Comparison of ENCODE assay signal across 11 cellular contexts in genomic region chr5:178208540-178209227, GRCh38. TPM values are rescaled to one million over a fixed set of nuclear protein-coding genes. Genes with fewer than 3 reads are reported as not detected.
DNase-seq lines count a peak whose midpoint lies in the region; ATAC-seq and TF ChIP-seq lines count a peak whose summit lies in the region.
"Had no signal": no experiment of that assay in that cellular context is flagged by ENCODE, and none has a peak within 500 bp of the region (broad histone marks: within the 10 kb centered on the region; RNA-seq: fewer than 3 reads in every experiment).

No MANE protein-coding gene starts in this region.

- H3K36me3 ChIP-seq in DND-41 (ENCODE audit: insufficient read depth, low read length) (peaks cover 84% of the 10 kb centered on the region), Peyer's patch (peaks cover 0 to 69% (median 0%) of the 10 kb centered on the region in 3 donors)

- H3K4me1 ChIP-seq in DND-41 (ENCODE audit: insufficient read depth, low read length) (peaks cover 40% of the 10 kb centered on the region), Peyer's patch (peaks cover 3 to 64% (median 18%) of the 10 kb centered on the region in 4 donors)

- no peaks in the 10 kb centered on the region for H3K9me3 ChIP-seq in DND-41 (ENCODE audit: insufficient read depth, low read length, severe bottlenecking)
- H3K9me3 ChIP-seq in Peyer's patch: no peaks in the 10 kb centered on the region
- H3K9me3 ChIP-seq: testis had no signal

- no peak for DNase-seq in DND-41
- DNase-seq in Peyer's patch: peak in 1 of 3 donors; percentile 27
- no peak for DNase-seq in fibroblast of villous mesenchyme (ENCODE audit: low read depth)
- no peak for DNase-seq in NOMO-1 treated with dmso at 0.1 percent for 144 hours (lab: John Stamatoyannopoulos, UW; ENCODE audit: unreplicated experiment)
- DNase-seq in lower leg skin (ENCODE audit: low spot score in 2 of 2): no peak
- DNase-seq in stimulated activated CD4-positive, alpha-beta T cell treated with anti-CD3 and anti-CD28 coated beads, Interleukin-15, amount 100 ng/mL, for 24 hours: no peak
- DNase-seq: midbrain, NCI-H2029, testis had no signal

- intact Hi-C loops in lower leg skin (cut with DNase I; ENCODE audit: low total_unique reads): no loop called here

- TF ChIP-seq CTCF in 22Rv1 (IDR thresholded peaks at IDR 0.05) (no peak), DND-41 (IDR thresholded peaks at IDR 0.05; ENCODE audit: borderline replicate concordance, extremely low read depth, low read length, poor library complexity, severe bottlenecking) (peak; percentile 36), Peyer's patch (IDR thresholded peaks at IDR 0.05) (peak in 3 of 6 experiments; percentile 6 to 20 (median 9)), fibroblast of villous mesenchyme (IDR thresholded peaks at IDR 0.05; ENCODE audit: insufficient read depth, low read depth, low read length) (peak; percentile 15), lower leg skin (IDR thresholded peaks at IDR 0.05) (no peak)

- H3K4me2 ChIP-seq in DND-41 (ENCODE audit: insufficient read depth, low read length): peak overlapping the region; percentile 83; the same call in 1 of the 2 replicates

- no peak overlapping the region for H2AFZ ChIP-seq in DND-41 (ENCODE audit: low read depth, low read length)

- TF ChIP-seq POLR2A in Peyer's patch (IDR thresholded peaks at IDR 0.05) (no peak), lower leg skin (IDR thresholded peaks at IDR 0.05) (no peak)

- H3K27me3 ChIP-seq in DND-41 (ENCODE audit: insufficient read depth, low read length, poor library complexity) (no peaks in the 10 kb centered on the region), Peyer's patch (no peaks in the 10 kb centered on the region)
- H3K27me3 ChIP-seq: testis had no signal

- peak overlapping the region; percentile 97 for H3K27ac ChIP-seq in 22Rv1
- no peak overlapping the region for H3K27ac ChIP-seq in DND-41 (ENCODE audit: low read length)
- H3K27ac ChIP-seq in Peyer's patch: peak overlapping the region in 3 of 4 donors; percentile 97 to 99 (median 98)

- H3K79me2 ChIP-seq in DND-41 (ENCODE audit: insufficient read depth, low read length): peaks cover 84% of the 10 kb centered on the region

- no peak overlapping the region for H3K9ac ChIP-seq in DND-41 (ENCODE audit: low read depth, low read length)

- no peak for ATAC-seq in DND-41 (ENCODE audit: insufficient read depth, low read depth)
- ATAC-seq in GM21576 (IDR thresholded peaks at IDR 0.05; ENCODE audit: unreplicated experiment): no peak

- H3K4me3 ChIP-seq in DND-41 (ENCODE audit: low read depth in 1 of 2, low read length in 2 of 2) (no peak overlapping the region; a peak in 1 of 4 replicates), Peyer's patch (no peak overlapping the region), fibroblast of villous mesenchyme (ENCODE audit: low read depth, low read length) (no peak overlapping the region), lower leg skin (ENCODE audit: low read depth, poor library complexity, severe bottlenecking) (no peak overlapping the region)
- H3K4me3 ChIP-seq: testis had no signal

- peaks cover 84% of the 10 kb centered on the region for H4K20me1 ChIP-seq in DND-41 (ENCODE audit: insufficient read depth, low read length)

- WGBS in lower leg skin, 2 donors: 74 to 83% methylated on average over 5 of the region's 5 CpGs

RNA-seq across cellular contexts. Expression of gene HNRNPAB, which starts 4.4 kb away (rescaled TPM):
- 100 to 1,000 TPM in 1 of 4 donors, 10 to 100 TPM in 3; 74.8 to 135 (median 81.4) TPM for total RNA-seq in Peyer's patch
- total RNA-seq in fibroblast of villous mesenchyme: 52.8 and 63.5 TPM in 2 replicates
- 100 to 1,000 TPM in 2 of 4 donors, 10 to 100 TPM in 2; 76.4 to 124 (median 102) TPM for total RNA-seq in lower leg skin

RNA-seq across cellular contexts. Expression of gene GMCL2, which starts 21.5 kb away (rescaled TPM):
- total RNA-seq in Peyer's patch (not detected), fibroblast of villous mesenchyme (not detected in 2 replicates), lower leg skin (not detected)

RNA-seq across cellular contexts. Expression of gene PHYKPL, which starts 23.9 kb away (rescaled TPM):
- 100 to 1,000 TPM; 180 to 441 (median 280) TPM for total RNA-seq in Peyer's patch
- total RNA-seq in fibroblast of villous mesenchyme: 31.5 and 32.2 TPM in 2 replicates
- 10 to 100 TPM; 29.3 to 45.7 (median 31.8) TPM for total RNA-seq in lower leg skin

RNA-seq across cellular contexts. Expression of gene NHP2, which starts 55.0 kb away (rescaled TPM):
- total RNA-seq in Peyer's patch (10 to 100 TPM; 49.5 to 75.9 (median 62.0) TPM), fibroblast of villous mesenchyme (88.1 and 102 TPM in 2 replicates), lower leg skin (100 to 1,000 TPM; 169 to 210 (median 199) TPM)

Comparison
In these comparisons a context has a peak if more than half of its experiments do, and no peak if none do; other contexts are left out.
1. CTCF ChIP-seq: peak in DND-41 (single experiment) and fibroblast of villous mesenchyme (single experiment); none in 22Rv1 (single experiment) and lower leg skin (0 of 3).